8 cellular contexts compared by ENCODE assay signal in genomic region chr19:30719189-30719990, GRCh38.
DNase-seq lines count a peak whose midpoint lies in the region; ATAC-seq and TF ChIP-seq lines count a peak whose summit lies in the region.

No MANE protein-coding gene starts in this region.

- WGBS in heart left ventricle, 4 donors = 1 to 3% (median 2%) methylated on average over 28 to 54 of the region's 54 CpGs

- no peaks in the 10 kb centered on the region for H3K9me3 ChIP-seq in BLaER1 treated with 17β-estradiol and CSF1 and Interleukin-3, amounts not matched to agents 10 nM and 100 nM (replicated peaks in 1 of 11)
- no peaks in the 10 kb centered on the region for H3K9me3 ChIP-seq in HEK293 (ENCODE audit: control insufficient read depth, insufficient read depth, low read depth, low read length)
- no peaks in the 10 kb centered on the region for H3K9me3 ChIP-seq in heart left ventricle

- TF ChIP-seq POLR2A in heart left ventricle (IDR thresholded peaks at IDR 0.05) = no peak

- peak overlapping the region; percentile 70 for H3K4me3 Mint-ChIP-seq in activated T-helper 1 cell treated with anti-CD3 and anti-CD28 coated beads, Interleukin-12 subunit alpha, Interleukin-12 subunit beta, Interleukin-2, Interleukin-4 antibody, amounts not matched to agents 30 ng/mL and 10 ng/mL and 1 ng/mL, durations not matched to agents 14 hours and 24 hours and 36 hours
- H3K4me3 Mint-ChIP-seq in osteocyte (ENCODE audit: unreplicated experiment) = peak overlapping the region; percentile 23

- H3K36me3 Mint-ChIP-seq in activated T-helper 1 cell treated with anti-CD3 and anti-CD28 coated beads, Interleukin-12 subunit alpha, Interleukin-12 subunit beta, Interleukin-2, Interleukin-4 antibody, amounts not matched to agents 30 ng/mL and 10 ng/mL and 1 ng/mL, durations not matched to agents 14 hours and 24 hours and 36 hours (ENCODE audit: low read depth) = no peaks in the 10 kb centered on the region
- H3K36me3 Mint-ChIP-seq in osteocyte (ENCODE audit: unreplicated experiment) = no peaks in the 10 kb centered on the region

- no peak overlapping the region for H3K27ac Mint-ChIP-seq in activated T-helper 1 cell treated with anti-CD3 and anti-CD28 coated beads, Interleukin-12 subunit alpha, Interleukin-12 subunit beta, Interleukin-2, Interleukin-4 antibody, amounts not matched to agents 30 ng/mL and 10 ng/mL and 1 ng/mL, durations not matched to agents 14 hours and 24 hours and 36 hours
- H3K27ac Mint-ChIP-seq in osteocyte (ENCODE audit: unreplicated experiment) = no peak overlapping the region

- H3K27me3 Mint-ChIP-seq in activated T-helper 1 cell treated with anti-CD3 and anti-CD28 coated beads, Interleukin-12 subunit alpha, Interleukin-12 subunit beta, Interleukin-2, Interleukin-4 antibody, amounts not matched to agents 30 ng/mL and 10 ng/mL and 1 ng/mL, durations not matched to agents 14 hours and 24 hours and 36 hours (ENCODE audit: insufficient read depth) = peaks cover 13% of the 10 kb centered on the region
- H3K27me3 Mint-ChIP-seq in osteocyte (ENCODE audit: unreplicated experiment) = no peaks in the 10 kb centered on the region

- peak overlapping the region; percentile 43 to 88 (median 80); a peak in 21 of 22 replicates for H3K27ac ChIP-seq in BLaER1 treated with 17β-estradiol and CSF1 and Interleukin-3, amounts not matched to agents 10 nM and 100 nM
- H3K27ac ChIP-seq in HEK293 (ENCODE audit: extremely low read depth, low read depth, low read length) (peak overlapping the region; percentile 16; the same call in 1 of the 2 replicates), heart left ventricle (peak overlapping the region; percentile 35 to 88 (median 84))

- ATAC-seq in heart left ventricle (peak; percentile 72 to 97 (median 94)), HG02970 (IDR thresholded peaks at IDR 0.05; ENCODE audit: low FRiP score, unreplicated experiment) (no peak), HG03432 (IDR thresholded peaks at IDR 0.05; ENCODE audit: unreplicated experiment) (no peak), GM21529 (IDR thresholded peaks at IDR 0.05; ENCODE audit: unreplicated experiment) (no peak)

- peak; percentile 13 for DNase-seq in activated T-helper 1 cell treated with anti-CD3 and anti-CD28 coated beads, Interleukin-12 subunit alpha, Interleukin-12 subunit beta, Interleukin-2, Interleukin-4 antibody, amounts not matched to agents 30 ng/mL and 10 ng/mL and 1 ng/mL, durations not matched to agents 14 hours and 24 hours and 36 hours (ENCODE audit: low spot score)
- DNase-seq in heart left ventricle (peak; percentile 79 to 86 (median 80)), osteocyte (ENCODE audit: extremely low spot score, unreplicated experiment) (no peak)

- no peaks in the 10 kb centered on the region for H4K20me1 ChIP-seq in BLaER1 treated with 17β-estradiol and CSF1 and Interleukin-3, amounts not matched to agents 10 nM and 100 nM

- H3K4me3 ChIP-seq in BLaER1 treated with 17β-estradiol and CSF1 and Interleukin-3, amounts not matched to agents 10 nM and 100 nM = peak overlapping the region; percentile 60 to 78 (median 66)
- peak overlapping the region; percentile 14 for H3K4me3 ChIP-seq in HEK293 (ENCODE audit: low read depth, low read length)
- peak overlapping the region; percentile 34 to 88 (median 65) for H3K4me3 ChIP-seq in heart left ventricle

- TF ChIP-seq CTCF in HEK293 (tag by site-specific recombination; IDR thresholded peaks at IDR 0.05) (no peak), heart left ventricle (IDR thresholded peaks at IDR 0.05) (peak in 5 of 12 donors; percentile 15 to 36 (median 21)), osteocyte (IDR thresholded peaks at IDR 0.05) (no peak)

- no peaks in the 10 kb centered on the region for H3K36me3 ChIP-seq in BLaER1 treated with 17β-estradiol and CSF1 and Interleukin-3, amounts not matched to agents 10 nM and 100 nM
- H3K36me3 ChIP-seq in HEK293 (ENCODE audit: control insufficient read depth in 2 of 2, insufficient read depth in 1 of 2, low read length in 2 of 2) (no peaks in the 10 kb centered on the region), heart left ventricle (no peaks in the 10 kb centered on the region)

- no peaks in the 10 kb centered on the region for H3K9me3 Mint-ChIP-seq in activated T-helper 1 cell treated with anti-CD3 and anti-CD28 coated beads, Interleukin-12 subunit alpha, Interleukin-12 subunit beta, Interleukin-2, Interleukin-4 antibody, amounts not matched to agents 30 ng/mL and 10 ng/mL and 1 ng/mL, durations not matched to agents 14 hours and 24 hours and 36 hours
- H3K9me3 Mint-ChIP-seq in osteocyte (ENCODE audit: unreplicated experiment) = no peaks in the 10 kb centered on the region

- peak overlapping the region; percentile 72 to 86 (median 80) for H3K9ac ChIP-seq in BLaER1 treated with 17β-estradiol and CSF1 and Interleukin-3, amounts not matched to agents 10 nM and 100 nM

- H3K4me1 ChIP-seq in BLaER1 treated with 17β-estradiol and CSF1 and Interleukin-3, amounts not matched to agents 10 nM and 100 nM = peaks cover 8 to 21% (median 18%) of the 10 kb centered on the region in 10 experiments
- H3K4me1 ChIP-seq in HEK293 (ENCODE audit: control insufficient read depth, insufficient read depth, low read length) (peaks cover 20% of the 10 kb centered on the region), heart left ventricle (peaks cover 0 to 18% (median 12%) of the 10 kb centered on the region in 12 donors)

- no peaks in the 10 kb centered on the region for H3K4me1 Mint-ChIP-seq in activated T-helper 1 cell treated with anti-CD3 and anti-CD28 coated beads, Interleukin-12 subunit alpha, Interleukin-12 subunit beta, Interleukin-2, Interleukin-4 antibody, amounts not matched to agents 30 ng/mL and 10 ng/mL and 1 ng/mL, durations not matched to agents 14 hours and 24 hours and 36 hours (ENCODE audit: low read depth)
- H3K4me1 Mint-ChIP-seq in osteocyte (ENCODE audit: unreplicated experiment) = no peaks in the 10 kb centered on the region

- H3K4me2 ChIP-seq in BLaER1 treated with 17β-estradiol and CSF1 and Interleukin-3, amounts not matched to agents 10 nM and 100 nM = peak overlapping the region; percentile 81 to 98 (median 92)

- no peaks in the 10 kb centered on the region for H3K27me3 ChIP-seq in BLaER1 treated with 17β-estradiol and CSF1 and Interleukin-3, amounts not matched to agents 10 nM and 100 nM
- H3K27me3 ChIP-seq in heart left ventricle = no peaks in the 10 kb centered on the region

- CTCF ChIA-PET in HEK293 (lab: Yijun Ruan, JAX) = interaction anchor here (0.6 to 3.4 kb wide), 12 partner anchors 10 to 1504 kb away, joined by 3 to 16 read pairs (median 4); no protein-coding TSS in a partner anchor

- POLR2A ChIA-PET in HEK293 (lab: Yijun Ruan, JAX) = interaction anchor here (0.8 kb wide), 1 partner anchor 30 kb away, joined by 3 read pairs; no protein-coding TSS in a partner anchor

- intact Hi-C loops in activated T-helper 1 cell treated with anti-CD3 and anti-CD28 coated beads, Interleukin-12 subunit alpha, Interleukin-12 subunit beta, Interleukin-2, Interleukin-4 antibody, amounts not matched to agents 30 ng/mL and 10 ng/mL and 1 ng/mL, durations not matched to agents 14 hours and 24 hours and 36 hours (cut with micrococcal nuclease) = no loop called here
- intact Hi-C loops in heart left ventricle (cut with DNase I) = no loop called here

TF ChIP-seq in HEK293, 187 proteins besides CTCF, POLR2A, EP300 and RAD21 (continues in another document):
- TF ChIP-seq ZNF37A (tag by site-specific recombination; IDR thresholded peaks at IDR 0.05) = no peak
- TF ChIP-seq TRIM28 (IDR thresholded peaks at IDR 0.05; ENCODE audit: borderline replicate concordance, low read length) = 0 out of 2 replicates have a peak, but pooled peaks have one; percentile 35
- TF ChIP-seq SCRT1 (tag by site-specific recombination; IDR thresholded peaks at IDR 0.05; ENCODE audit: borderline replicate concordance) = no peak
- TF ChIP-seq ZNF513 (tag by site-specific recombination; IDR thresholded peaks at IDR 0.05) = no peak
- TF ChIP-seq ZIC2 (tag by site-specific recombination; IDR thresholded peaks at IDR 0.05) = peak; percentile 44; the same call in 1 of the 2 replicates
- TF ChIP-seq ZNF645 (tag by site-specific recombination; IDR thresholded peaks at IDR 0.05) = no peak
- TF ChIP-seq ZNF561 (tag by site-specific recombination; IDR thresholded peaks at IDR 0.05; ENCODE audit: borderline replicate concordance) = 0 out of 2 replicates have a peak, but pooled peaks have one; percentile 45
- no peak for TF ChIP-seq ZNF223 (tag by site-specific recombination; IDR thresholded peaks at IDR 0.05)
- no peak for TF ChIP-seq ZNF19 (tag by site-specific recombination; IDR thresholded peaks at IDR 0.05; ENCODE audit: low read depth)
- peak; percentile 58; the same call in 1 of the 2 replicates for TF ChIP-seq ZNF660 (tag by site-specific recombination; IDR thresholded peaks at IDR 0.05)
- TF ChIP-seq ZBTB48 (tag by site-specific recombination; IDR thresholded peaks at IDR 0.05) = peak; percentile 70
- no peak for TF ChIP-seq ZNF302 (tag by site-specific recombination; IDR thresholded peaks at IDR 0.05; ENCODE audit: low read depth)
- no peak for TF ChIP-seq ZNF248 (tag by site-specific recombination; IDR thresholded peaks at IDR 0.05)
- TF ChIP-seq ZNF585B (tag by site-specific recombination; IDR thresholded peaks at IDR 0.05) = no peak
- peak; percentile 55 for TF ChIP-seq GLIS2 (tag by site-specific recombination; IDR thresholded peaks at IDR 0.05)

Comparison
In these comparisons a context has a peak if more than half of its experiments do, and no peak if none do; other contexts are left out.
1. H3K27ac ChIP-seq: peak in every context shown above with its lines; median percentile 84 in heart left ventricle; 80 in BLaER1 treated with 17β-estradiol and CSF1 and Interleukin-3, amounts not matched to agents 10 nM and 100 nM; 16 in HEK293.
2. H3K4me3 ChIP-seq: peak in every context shown above with its lines; median percentile 66 in BLaER1 treated with 17β-estradiol and CSF1 and Interleukin-3, amounts not matched to agents 10 nM and 100 nM; 65 in heart left ventricle; 14 in HEK293.
3. ATAC-seq: peak in heart left ventricle (4 of 4); none in HG02970 (single experiment), HG03432 (single experiment) and GM21529 (single experiment).